Comparison of ENCODE assay signal across 18 cellular contexts in the genomic region with DNA sequence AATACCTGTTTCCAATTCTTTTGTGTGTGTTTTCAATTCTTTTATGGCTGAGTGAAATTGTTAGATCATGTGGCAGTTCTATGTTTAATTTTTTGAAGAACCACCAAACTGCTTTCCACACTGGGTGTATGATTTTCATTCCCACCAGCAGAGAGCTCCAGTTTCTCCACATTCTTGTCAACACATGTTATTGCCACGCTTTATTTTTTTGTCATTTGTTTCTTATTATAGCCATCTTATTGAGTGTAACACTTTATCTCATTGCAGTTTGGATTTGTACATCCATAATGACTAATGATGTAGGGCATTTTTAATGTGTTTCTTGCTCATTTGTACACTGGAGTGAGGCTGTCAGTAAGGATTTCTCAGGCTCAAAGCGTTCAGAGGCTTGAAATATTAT.
"Had no signal": no experiment of that assay in that cellular context is flagged by ENCODE, and none has a peak within 500 bp of the region (broad histone marks: within the 10 kb centered on the region; RNA-seq: fewer than 3 reads in every experiment).

No MANE protein-coding gene starts in this region.

- H3K9me3 Mint-ChIP-seq: activated CD4-positive, alpha-beta T cell treated with anti-CD3 and anti-CD28 coated beads, Interleukin-2, amount 10 ng/mL, durations not matched to agents 7 days and 5 days; stimulated activated naive CD8-positive, alpha-beta T cell treated with anti-CD3 and anti-CD28 coated beads, Interleukin-15, Interleukin-2, amounts not matched to agents 100 ng/mL and 50 ng/mL, for 24 hours; type B pancreatic cell had no signal

- H3K4me3 Mint-ChIP-seq: activated CD4-positive, alpha-beta T cell treated with anti-CD3 and anti-CD28 coated beads, Interleukin-2, amount 10 ng/mL, durations not matched to agents 7 days and 5 days; activated naive CD8-positive, alpha-beta T cell; activated T-cell treated with anti-CD3 and anti-CD28 coated beads, Interleukin-2, amount 50 U/mL, for 72 hours; memory B cell; nephron; stimulated activated naive CD8-positive, alpha-beta T cell treated with anti-CD3 and anti-CD28 coated beads, Interleukin-15, Interleukin-2, amounts not matched to agents 100 ng/mL and 50 ng/mL, for 24 hours; T-helper 2 cell treated with Interferon-gamma antibody and Interleukin-4, amounts not matched to agents 5 μg/mL and 100 μg/mL, for 36 hours; type B pancreatic cell had no signal

- H3K27ac ChIP-seq: epithelial cell of prostate, left ventricle myocardium inferior, right atrium auricular region had no signal

- H3K27me3 ChIP-seq: right atrium auricular region had no signal

- H3K36me3 ChIP-seq: left ventricle myocardium inferior, right atrium auricular region had no signal

- H3K4me3 ChIP-seq: left ventricle myocardium inferior, right atrium auricular region had no signal

- H3K27ac Mint-ChIP-seq: activated CD4-positive, alpha-beta T cell treated with anti-CD3 and anti-CD28 coated beads, Interleukin-2, amount 10 ng/mL, durations not matched to agents 7 days and 5 days; activated naive CD8-positive, alpha-beta T cell; activated T-cell treated with anti-CD3 and anti-CD28 coated beads, Interleukin-2, amount 50 U/mL, for 72 hours; memory B cell; nephron; progenitor cell of endocrine pancreas; stimulated activated naive CD8-positive, alpha-beta T cell treated with anti-CD3 and anti-CD28 coated beads, Interleukin-15, Interleukin-2, amounts not matched to agents 100 ng/mL and 50 ng/mL, for 24 hours; T-helper 2 cell treated with Interferon-gamma antibody and Interleukin-4, amounts not matched to agents 5 μg/mL and 100 μg/mL, for 36 hours; type B pancreatic cell had no signal

- H3K9me3 ChIP-seq: right atrium auricular region had no signal

- H3K27me3 Mint-ChIP-seq: activated CD4-positive, alpha-beta T cell treated with anti-CD3 and anti-CD28 coated beads, Interleukin-2, amount 10 ng/mL, durations not matched to agents 7 days and 5 days; activated naive CD8-positive, alpha-beta T cell; memory B cell; stimulated activated naive CD8-positive, alpha-beta T cell treated with anti-CD3 and anti-CD28 coated beads, Interleukin-15, Interleukin-2, amounts not matched to agents 100 ng/mL and 50 ng/mL, for 24 hours; type B pancreatic cell had no signal

- H3K36me3 Mint-ChIP-seq: activated naive CD8-positive, alpha-beta T cell; memory B cell had no signal

- H3K4me1 Mint-ChIP-seq: activated CD4-positive, alpha-beta T cell treated with anti-CD3 and anti-CD28 coated beads, Interleukin-2, amount 10 ng/mL, durations not matched to agents 7 days and 5 days; memory B cell; nephron had no signal

- DNase-seq: activated CD4-positive, alpha-beta T cell treated with anti-CD3 and anti-CD28 coated beads, Interleukin-2, amount 10 ng/mL, durations not matched to agents 7 days and 5 days; activated CD8-positive, alpha-beta memory T cell treated with anti-CD3 and anti-CD28 coated beads, Interleukin-2, amount 50 U/mL, for 48 hours; activated gamma-delta T cell; activated T-cell treated with anti-CD3 and anti-CD28 coated beads, Interleukin-2, amount 50 U/mL, for 72 hours; anterior cingulate cortex; dermis blood vessel endothelial cell; left ventricle myocardium inferior; nucleus accumbens; small intestine had no signal

- H3K4me1 ChIP-seq: left ventricle myocardium inferior, right atrium auricular region had no signal
